Comparison of ENCODE assay signal across 10 cellular contexts in genomic region chr7:6376820-6377219, GRCh38. TPM values are rescaled to one million over a fixed set of nuclear protein-coding genes. Genes with fewer than 3 reads are reported as not detected.
DNase-seq lines count a peak whose midpoint lies in the region; ATAC-seq and TF ChIP-seq lines count a peak whose summit lies in the region.
"Had no signal": no experiment of that assay in that cellular context is flagged by ENCODE, and none has a peak within 500 bp of the region (broad histone marks: within the 10 kb centered on the region; RNA-seq: fewer than 3 reads in every experiment).

No MANE protein-coding gene starts in this region.

- H3K27ac ChIP-seq in PC-9 (peak overlapping the region; percentile 21; the same call in 1 of the 2 replicates), esophagus squamous epithelium (peak overlapping the region in 3 of 4 donors; percentile 97 to 99 (median 98))

- H3K9me2 ChIP-seq in PC-9 (ENCODE audit: insufficient read depth) = no peaks in the 10 kb centered on the region

- peak overlapping the region; percentile 87 for H3K27ac Mint-ChIP-seq in progenitor cell of endocrine pancreas
- no peak overlapping the region for H3K27ac Mint-ChIP-seq in stimulated activated naive B cell treated with anti-CD40 and anti-IgM and Interleukin-4, amounts not matched to agents 10 μg/mL and 1 μg/mL and 100 μg/mL, for 72 hours

- H3K4me1 ChIP-seq in PC-9 (replicated peaks; ENCODE audit: insufficient read depth) = peaks cover 37% of the 10 kb centered on the region
- peaks cover 23 to 70% (median 53%) of the 10 kb centered on the region in 3 donors for H3K4me1 ChIP-seq in esophagus squamous epithelium

- POLR2A ChIA-PET in PC-9 (lab: Charles Lee; ENCODE audit: unreplicated experiment) = no interaction called here

- H3K27me3 ChIP-seq in PC-9 (ENCODE audit: insufficient read depth, low read depth) (no peaks in the 10 kb centered on the region), esophagus squamous epithelium (no peaks in the 10 kb centered on the region)

- H3K4me3 Mint-ChIP-seq in progenitor cell of endocrine pancreas (ENCODE audit: low read depth) = peak overlapping the region; percentile 92
- peak overlapping the region in 1 of 2 donors; percentile 51 for H3K4me3 Mint-ChIP-seq in stimulated activated naive B cell treated with anti-CD40 and anti-IgM and Interleukin-4, amounts not matched to agents 10 μg/mL and 1 μg/mL and 100 μg/mL, for 72 hours

- no TSS peak for BruUV-seq in PC-9 (replicated peaks; lab: Mats Ljungman, UMichigan)

- peak overlapping the region; percentile 100 for H3K4me2 ChIP-seq in PC-9

- H3F3A ChIP-seq in PC-9 (ENCODE audit: insufficient read depth, low read depth) = peaks cover 50% of the 10 kb centered on the region; the same call in 1 of the 2 replicates

- no peak overlapping the region for H2AFZ ChIP-seq in PC-9

- peaks cover 23% of the 10 kb centered on the region; the same call in 1 of the 2 replicates for H3K36me3 ChIP-seq in PC-9 (ENCODE audit: low read depth)
- H3K36me3 ChIP-seq in esophagus squamous epithelium = peaks cover 0 to 28% (median 4%) of the 10 kb centered on the region in 3 donors

- H3K36me3 Mint-ChIP-seq in progenitor cell of endocrine pancreas (ENCODE audit: insufficient read depth) = peaks cover 6% of the 10 kb centered on the region
- peaks cover 16 to 29% of the 10 kb centered on the region in 2 donors for H3K36me3 Mint-ChIP-seq in stimulated activated naive B cell treated with anti-CD40 and anti-IgM and Interleukin-4, amounts not matched to agents 10 μg/mL and 1 μg/mL and 100 μg/mL, for 72 hours

- ATAC-seq in stimulated activated naive B cell treated with anti-CD40 and anti-IgM and Interleukin-4, amounts not matched to agents 10 μg/mL and 1 μg/mL and 100 μg/mL, for 72 hours (replicated peaks) = no peak

- peaks cover 66% of the 10 kb centered on the region for H4K20me1 ChIP-seq in PC-9 (ENCODE audit: insufficient read depth)

- no peak for DNase-seq in GM12864 (ENCODE audit: low read depth)
- DNase-seq in PC-9 = no peak
- DNase-seq in esophagus squamous epithelium (lab: John Stamatoyannopoulos, UW) = no peak
- DNase-seq in progenitor cell of endocrine pancreas (ENCODE audit: low spot score, unreplicated experiment) = peak; percentile 18
- no peak for DNase-seq in DMS 273 treated with DMSO at 0.1 percent for 48 hours (lab: John Stamatoyannopoulos, UW)
- DNase-seq in stimulated activated naive B cell treated with anti-CD40 and anti-IgM and Interleukin-4, amounts not matched to agents 10 μg/mL and 1 μg/mL and 100 μg/mL, for 72 hours = no peak
- no peak for DNase-seq in T-helper 9 cell
- DNase-seq in NCI-H1092 treated with DMSO at 0.1 percent for 48 hours (lab: John Stamatoyannopoulos, UW) = no peak
- DNase-seq: activated gamma-delta T cell had no signal

- H3K79me2 ChIP-seq in PC-9 (ENCODE audit: low read depth) = peaks cover 72% of the 10 kb centered on the region

- WGBS in esophagus squamous epithelium, 2 donors = 33 to 34% methylated on average over 7 of the region's 7 CpGs

- no peaks in the 10 kb centered on the region for H3K27me3 Mint-ChIP-seq in progenitor cell of endocrine pancreas
- no peaks in the 10 kb centered on the region for H3K27me3 Mint-ChIP-seq in stimulated activated naive B cell treated with anti-CD40 and anti-IgM and Interleukin-4, amounts not matched to agents 10 μg/mL and 1 μg/mL and 100 μg/mL, for 72 hours

- H3K4me3 ChIP-seq in GM12864 (ENCODE audit: low read depth, low read length) = peak overlapping the region; percentile 3; the same call in 1 of the 2 replicates
- H3K4me3 ChIP-seq in PC-9 = peak overlapping the region; percentile 99; the same call in 1 of the 2 replicates
- H3K4me3 ChIP-seq in esophagus squamous epithelium = peak overlapping the region; percentile 13 to 97 (median 79)
- H3K4me3 ChIP-seq: lung had no signal

- TF ChIP-seq POLR2A in esophagus squamous epithelium (IDR thresholded peaks at IDR 0.05) = no peak

- peaks cover 28% of the 10 kb centered on the region for H3K4me1 Mint-ChIP-seq in progenitor cell of endocrine pancreas (ENCODE audit: low read depth)
- H3K4me1 Mint-ChIP-seq in stimulated activated naive B cell treated with anti-CD40 and anti-IgM and Interleukin-4, amounts not matched to agents 10 μg/mL and 1 μg/mL and 100 μg/mL, for 72 hours = peaks cover 30 to 66% of the 10 kb centered on the region in 2 donors

- H3K9me3 Mint-ChIP-seq in progenitor cell of endocrine pancreas (ENCODE audit: low read depth) = no peaks in the 10 kb centered on the region
- H3K9me3 Mint-ChIP-seq in stimulated activated naive B cell treated with anti-CD40 and anti-IgM and Interleukin-4, amounts not matched to agents 10 μg/mL and 1 μg/mL and 100 μg/mL, for 72 hours = no peaks in the 10 kb centered on the region

- intact Hi-C loops in PC-9 (cut with micrococcal nuclease; ENCODE audit: unreplicated experiment) (no loop called here), esophagus squamous epithelium (cut with DNase I) (no loop called here)

- H3K9me3 ChIP-seq in PC-9 (ENCODE audit: insufficient read depth, low read depth) (no peaks in the 10 kb centered on the region), esophagus squamous epithelium (no peaks in the 10 kb centered on the region)

- CTCF ChIA-PET in PC-9 (lab: Charles Lee) = interaction anchor here (0.7 kb wide), 2 partner anchors 117 to 154 kb away, joined by 7 to 8 read pairs; no protein-coding TSS in a partner anchor

- no peak for TF ChIP-seq CTCF in GM12864 (IDR thresholded peaks at IDR 0.05; ENCODE audit: low read depth, low read length, missing control alignments)
- no peak for TF ChIP-seq CTCF in PC-9 (conservative IDR thresholded peaks at IDR 0.05)
- TF ChIP-seq CTCF in esophagus squamous epithelium (IDR thresholded peaks at IDR 0.05) = no peak
- TF ChIP-seq CTCF in progenitor cell of endocrine pancreas (IDR thresholded peaks at IDR 0.05; ENCODE audit: unreplicated experiment) = no peak

RNA-seq across cellular contexts. Expression of gene RAC1, which starts 2.5 kb away (rescaled TPM):
- total RNA-seq in PC-9 (2021) (480 and 482 TPM in 2 replicates), esophagus squamous epithelium (100 to 1,000 TPM; 174 to 310 (median 226) TPM), progenitor cell of endocrine pancreas (203 and 210 TPM in 2 replicates)

RNA-seq across cellular contexts. Expression of gene FAM220A, which starts 28.1 kb away (rescaled TPM):
- total RNA-seq in PC-9 (2021) (19.0 and 19.2 TPM in 2 replicates), esophagus squamous epithelium (10 to 100 TPM; 10.6 to 21.2 (median 14.2) TPM), progenitor cell of endocrine pancreas (17.3 and 18.0 TPM in 2 replicates)

Comparison
In these comparisons a context has a peak if more than half of its experiments do, and no peak if none do; other contexts are left out.
1. H3K4me3 ChIP-seq: peak in every context shown above with its lines; median percentile 99 in PC-9; 79 in esophagus squamous epithelium; 3 in GM12864.